ENCODE assay signal across 1 cellular context in genomic region chr10:74826142-74827044, GRCh38.
TF ChIP-seq lines count a peak whose summit lies in the region.

Gene KAT6B (plus strand): TSS chr10:74826600. CDS start chr10:74842858, 16,258 bp downstream.

TF ChIP-seq in HepG2, 621 proteins besides CTCF, POLR2A, EP300 and RAD21 (continued from another document):
- TF ChIP-seq, protein P1, sequence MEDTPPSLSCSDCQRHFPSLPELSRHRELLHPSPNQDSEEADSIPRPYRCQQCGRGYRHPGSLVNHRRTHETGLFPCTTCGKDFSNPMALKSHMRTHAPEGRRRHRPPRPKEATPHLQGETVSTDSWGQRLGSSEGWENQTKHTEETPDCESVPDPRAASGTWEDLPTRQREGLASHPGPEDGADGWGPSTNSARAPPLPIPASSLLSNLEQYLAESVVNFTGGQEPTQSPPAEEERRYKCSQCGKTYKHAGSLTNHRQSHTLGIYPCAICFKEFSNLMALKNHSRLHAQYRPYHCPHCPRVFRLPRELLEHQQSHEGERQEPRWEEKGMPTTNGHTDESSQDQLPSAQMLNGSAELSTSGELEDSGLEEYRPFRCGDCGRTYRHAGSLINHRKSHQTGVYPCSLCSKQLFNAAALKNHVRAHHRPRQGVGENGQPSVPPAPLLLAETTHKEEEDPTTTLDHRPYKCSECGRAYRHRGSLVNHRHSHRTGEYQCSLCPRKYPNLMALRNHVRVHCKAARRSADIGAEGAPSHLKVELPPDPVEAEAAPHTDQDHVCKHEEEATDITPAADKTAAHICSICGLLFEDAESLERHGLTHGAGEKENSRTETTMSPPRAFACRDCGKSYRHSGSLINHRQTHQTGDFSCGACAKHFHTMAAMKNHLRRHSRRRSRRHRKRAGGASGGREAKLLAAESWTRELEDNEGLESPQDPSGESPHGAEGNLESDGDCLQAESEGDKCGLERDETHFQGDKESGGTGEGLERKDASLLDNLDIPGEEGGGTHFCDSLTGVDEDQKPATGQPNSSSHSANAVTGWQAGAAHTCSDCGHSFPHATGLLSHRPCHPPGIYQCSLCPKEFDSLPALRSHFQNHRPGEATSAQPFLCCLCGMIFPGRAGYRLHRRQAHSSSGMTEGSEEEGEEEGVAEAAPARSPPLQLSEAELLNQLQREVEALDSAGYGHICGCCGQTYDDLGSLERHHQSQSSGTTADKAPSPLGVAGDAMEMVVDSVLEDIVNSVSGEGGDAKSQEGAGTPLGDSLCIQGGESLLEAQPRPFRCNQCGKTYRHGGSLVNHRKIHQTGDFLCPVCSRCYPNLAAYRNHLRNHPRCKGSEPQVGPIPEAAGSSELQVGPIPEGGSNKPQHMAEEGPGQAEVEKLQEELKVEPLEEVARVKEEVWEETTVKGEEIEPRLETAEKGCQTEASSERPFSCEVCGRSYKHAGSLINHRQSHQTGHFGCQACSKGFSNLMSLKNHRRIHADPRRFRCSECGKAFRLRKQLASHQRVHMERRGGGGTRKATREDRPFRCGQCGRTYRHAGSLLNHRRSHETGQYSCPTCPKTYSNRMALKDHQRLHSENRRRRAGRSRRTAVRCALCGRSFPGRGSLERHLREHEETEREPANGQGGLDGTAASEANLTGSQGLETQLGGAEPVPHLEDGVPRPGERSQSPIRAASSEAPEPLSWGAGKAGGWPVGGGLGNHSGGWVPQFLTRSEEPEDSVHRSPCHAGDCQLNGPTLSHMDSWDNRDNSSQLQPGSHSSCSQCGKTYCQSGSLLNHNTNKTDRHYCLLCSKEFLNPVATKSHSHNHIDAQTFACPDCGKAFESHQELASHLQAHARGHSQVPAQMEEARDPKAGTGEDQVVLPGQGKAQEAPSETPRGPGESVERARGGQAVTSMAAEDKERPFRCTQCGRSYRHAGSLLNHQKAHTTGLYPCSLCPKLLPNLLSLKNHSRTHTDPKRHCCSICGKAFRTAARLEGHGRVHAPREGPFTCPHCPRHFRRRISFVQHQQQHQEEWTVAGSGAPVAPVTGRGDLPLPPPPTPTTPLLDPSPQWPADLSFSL (CRISPR knock-in tag; IDR thresholded peaks at IDR 0.05): no peak
- TF ChIP-seq SOX5 (CRISPR knock-in tag; IDR thresholded peaks at IDR 0.05; ENCODE audit: borderline replicate concordance) (no peak), NR2F1 (CRISPR knock-in tag; IDR thresholded peaks at IDR 0.05) (peak in 1 of 2 experiments; percentile 35; a peak in 1 of 4 replicates), ZNF550 (CRISPR knock-in tag; IDR thresholded peaks at IDR 0.05; ENCODE audit: borderline replicate concordance) (no peak), CREM (IDR thresholded peaks at IDR 0.05) (peak; percentile 83), CREM (CRISPR knock-in tag; IDR thresholded peaks at IDR 0.05) (no peak), ZNF761 (CRISPR knock-in tag; conservative IDR thresholded peaks at IDR 0.05) (no peak), NKX3-1 (CRISPR knock-in tag; IDR thresholded peaks at IDR 0.05) (no peak), ZNF75D (CRISPR knock-in tag; IDR thresholded peaks at IDR 0.05; ENCODE audit: borderline replicate concordance) (no peak), MXD1 (CRISPR knock-in tag; IDR thresholded peaks at IDR 0.05) (no peak), SAP130 (CRISPR knock-in tag; IDR thresholded peaks at IDR 0.05; ENCODE audit: low read depth) (peak; percentile 66; the same call in 1 of the 2 replicates), RBM22 (optimal IDR thresholded peaks at IDR 0.05; ENCODE audit: low read length) (peak; percentile 39), SP5 (CRISPR knock-in tag; IDR thresholded peaks at IDR 0.05; ENCODE audit: borderline replicate concordance, low read depth) (peak; percentile 17; the same call in 1 of the 2 replicates), TFDP1 (CRISPR knock-in tag; IDR thresholded peaks at IDR 0.05; ENCODE audit: borderline replicate concordance) (0 out of 2 replicates have a peak, but pooled peaks have one; percentile 11), ZNF441 (CRISPR knock-in tag; IDR thresholded peaks at IDR 0.05; ENCODE audit: borderline replicate concordance) (0 out of 2 replicates have a peak, but pooled peaks have one; percentile 49), RFX5 (IDR thresholded peaks at IDR 0.05; ENCODE audit: low read depth, low read length) (peak; percentile 11; the same call in 1 of the 2 replicates), RFX3 (CRISPR knock-in tag; IDR thresholded peaks at IDR 0.05) (no peak), YY1 (IDR thresholded peaks at IDR 0.05; ENCODE audit: insufficient read depth, insufficient replicate concordance, low read depth, low read length) (peak; percentile 96)
- TF ChIP-seq, protein P2, sequence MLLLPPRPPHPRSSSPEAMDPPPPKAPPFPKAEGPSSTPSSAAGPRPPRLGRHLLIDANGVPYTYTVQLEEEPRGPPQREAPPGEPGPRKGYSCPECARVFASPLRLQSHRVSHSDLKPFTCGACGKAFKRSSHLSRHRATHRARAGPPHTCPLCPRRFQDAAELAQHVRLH (CRISPR knock-in tag; IDR thresholded peaks at IDR 0.05; ENCODE audit: borderline replicate concordance, low read depth): peak; percentile 44; the same call in 1 of the 2 replicates
- TF ChIP-seq, protein P3, sequence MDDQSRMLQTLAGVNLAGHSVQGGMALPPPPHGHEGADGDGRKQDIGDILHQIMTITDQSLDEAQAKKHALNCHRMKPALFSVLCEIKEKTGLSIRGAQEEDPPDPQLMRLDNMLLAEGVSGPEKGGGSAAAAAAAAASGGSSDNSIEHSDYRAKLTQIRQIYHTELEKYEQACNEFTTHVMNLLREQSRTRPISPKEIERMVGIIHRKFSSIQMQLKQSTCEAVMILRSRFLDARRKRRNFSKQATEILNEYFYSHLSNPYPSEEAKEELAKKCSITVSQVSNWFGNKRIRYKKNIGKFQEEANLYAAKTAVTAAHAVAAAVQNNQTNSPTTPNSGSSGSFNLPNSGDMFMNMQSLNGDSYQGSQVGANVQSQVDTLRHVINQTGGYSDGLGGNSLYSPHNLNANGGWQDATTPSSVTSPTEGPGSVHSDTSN (CRISPR knock-in tag; IDR thresholded peaks at IDR 0.05; ENCODE audit: borderline replicate concordance): peak; percentile 87; the same call in 1 of the 2 replicates
- TF ChIP-seq, protein P4, sequence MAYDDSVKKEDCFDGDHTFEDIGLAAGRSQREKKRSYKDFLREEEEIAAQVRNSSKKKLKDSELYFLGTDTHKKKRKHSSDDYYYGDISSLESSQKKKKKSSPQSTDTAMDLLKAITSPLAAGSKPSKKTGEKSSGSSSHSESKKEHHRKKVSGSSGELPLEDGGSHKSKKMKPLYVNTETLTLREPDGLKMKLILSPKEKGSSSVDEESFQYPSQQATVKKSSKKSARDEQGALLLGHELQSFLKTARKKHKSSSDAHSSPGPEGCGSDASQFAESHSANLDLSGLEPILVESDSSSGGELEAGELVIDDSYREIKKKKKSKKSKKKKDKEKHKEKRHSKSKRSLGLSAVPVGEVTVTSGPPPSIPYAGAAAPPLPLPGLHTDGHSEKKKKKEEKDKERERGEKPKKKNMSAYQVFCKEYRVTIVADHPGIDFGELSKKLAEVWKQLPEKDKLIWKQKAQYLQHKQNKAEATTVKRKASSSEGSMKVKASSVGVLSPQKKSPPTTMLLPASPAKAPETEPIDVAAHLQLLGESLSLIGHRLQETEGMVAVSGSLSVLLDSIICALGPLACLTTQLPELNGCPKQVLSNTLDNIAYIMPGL (CRISPR knock-in tag; IDR thresholded peaks at IDR 0.05; ENCODE audit: borderline replicate concordance in 1 of 2, low read depth in 1 of 2): peak in 1 of 2 experiments; percentile 73; a peak in 2 of 4 replicates
- TF ChIP-seq, protein P5, sequence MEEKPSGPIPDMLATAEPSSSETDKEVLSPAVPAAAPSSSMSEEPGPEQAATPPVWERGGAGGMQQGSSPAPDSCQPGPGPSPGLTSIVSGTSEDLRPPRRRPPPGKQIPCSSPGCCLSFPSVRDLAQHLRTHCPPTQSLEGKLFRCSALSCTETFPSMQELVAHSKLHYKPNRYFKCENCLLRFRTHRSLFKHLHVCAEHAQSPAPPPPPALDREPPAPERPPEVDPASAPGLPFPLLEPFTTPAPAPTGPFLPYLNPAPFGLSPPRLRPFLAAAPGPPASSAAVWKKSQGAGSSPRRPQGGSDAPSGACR (CRISPR knock-in tag; IDR thresholded peaks at IDR 0.05): no peak
- TF ChIP-seq, protein P6, sequence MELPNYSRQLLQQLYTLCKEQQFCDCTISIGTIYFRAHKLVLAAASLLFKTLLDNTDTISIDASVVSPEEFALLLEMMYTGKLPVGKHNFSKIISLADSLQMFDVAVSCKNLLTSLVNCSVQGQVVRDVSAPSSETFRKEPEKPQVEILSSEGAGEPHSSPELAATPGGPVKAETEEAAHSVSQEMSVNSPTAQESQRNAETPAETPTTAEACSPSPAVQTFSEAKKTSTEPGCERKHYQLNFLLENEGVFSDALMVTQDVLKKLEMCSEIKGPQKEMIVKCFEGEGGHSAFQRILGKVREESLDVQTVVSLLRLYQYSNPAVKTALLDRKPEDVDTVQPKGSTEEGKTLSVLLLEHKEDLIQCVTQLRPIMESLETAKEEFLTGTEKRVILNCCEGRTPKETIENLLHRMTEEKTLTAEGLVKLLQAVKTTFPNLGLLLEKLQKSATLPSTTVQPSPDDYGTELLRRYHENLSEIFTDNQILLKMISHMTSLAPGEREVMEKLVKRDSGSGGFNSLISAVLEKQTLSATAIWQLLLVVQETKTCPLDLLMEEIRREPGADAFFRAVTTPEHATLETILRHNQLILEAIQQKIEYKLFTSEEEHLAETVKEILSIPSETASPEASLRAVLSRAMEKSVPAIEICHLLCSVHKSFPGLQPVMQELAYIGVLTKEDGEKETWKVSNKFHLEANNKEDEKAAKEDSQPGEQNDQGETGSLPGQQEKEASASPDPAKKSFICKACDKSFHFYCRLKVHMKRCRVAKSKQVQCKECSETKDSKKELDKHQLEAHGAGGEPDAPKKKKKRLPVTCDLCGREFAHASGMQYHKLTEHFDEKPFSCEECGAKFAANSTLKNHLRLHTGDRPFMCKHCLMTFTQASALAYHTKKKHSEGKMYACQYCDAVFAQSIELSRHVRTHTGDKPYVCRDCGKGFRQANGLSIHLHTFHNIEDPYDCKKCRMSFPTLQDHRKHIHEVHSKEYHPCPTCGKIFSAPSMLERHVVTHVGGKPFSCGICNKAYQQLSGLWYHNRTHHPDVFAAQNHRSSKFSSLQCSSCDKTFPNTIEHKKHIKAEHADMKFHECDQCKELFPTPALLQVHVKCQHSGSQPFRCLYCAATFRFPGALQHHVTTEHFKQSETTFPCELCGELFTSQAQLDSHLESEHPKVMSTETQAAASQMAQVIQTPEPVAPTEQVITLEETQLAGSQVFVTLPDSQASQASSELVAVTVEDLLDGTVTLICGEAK (IDR thresholded peaks at IDR 0.05): no peak
- TF ChIP-seq, protein P6 (CRISPR knock-in tag; IDR thresholded peaks at IDR 0.05): no peak
